ENCODE assay signal across 33 cellular contexts in genomic region chr16:20303012-20303411, GRCh38. TPM values are rescaled to one million over a fixed set of nuclear protein-coding genes. Genes with fewer than 3 reads are reported as not detected.
"Had no signal": no experiment of that assay in that cellular context is flagged by ENCODE, and none has a peak within 500 bp of the region (broad histone marks: within the 10 kb centered on the region; RNA-seq: fewer than 3 reads in every experiment).

No MANE protein-coding gene starts in this region.

- DNase-seq: activated CD4-positive, alpha-beta memory T cell treated with anti-CD3 and anti-CD28 coated beads, Interleukin-2, amount 10 ng/mL, durations not matched to agents 7 days and 5 days; activated CD4-positive, alpha-beta T cell treated with anti-CD3 and anti-CD28 coated beads for 1 hour; activated CD4-positive, alpha-beta T cell treated with anti-CD3 and anti-CD28 coated beads for 48 hours; activated CD4-positive, CD25-positive, alpha-beta regulatory T cell; activated CD8-positive, alpha-beta memory T cell treated with anti-CD3 and anti-CD28 coated beads for 24 hours; activated CD8-positive, alpha-beta memory T cell treated with anti-CD3 and anti-CD28 coated beads, Interleukin-2, amount 10 ng/mL, durations not matched to agents 7 days and 5 days; activated CD8-positive, alpha-beta memory T cell treated with anti-CD3 and anti-CD28 coated beads, Interleukin-2, amount 50 U/mL, for 48 hours; activated effector memory CD4-positive, alpha-beta T cell treated with Interleukin-2 at 50 U/mL for 16 hours; activated naive CD4-positive, alpha-beta T cell treated with anti-CD3 and anti-CD28 coated beads, Interleukin-2, amount 10 ng/mL, durations not matched to agents 7 days and 5 days; activated naive CD8-positive, alpha-beta T cell treated with anti-CD3 and anti-CD28 coated beads, Interleukin-2, amount 50 U/mL, for 24 hours; activated T-cell treated with anti-CD3 and anti-CD28 coated beads, Interleukin-2, amount 50 U/mL, for 48 hours; anterior cingulate cortex; caudate nucleus; cerebellar nuclear complex; NCI-H1048; NCI-H1105 treated with DMSO at 0.1 percent for 48 hours; NCI-H1436 treated with DMSO at 0.1 percent for 48 hours; NCI-H1694 treated with DMSO at 0.1 percent for 48 hours; NCI-H2029 treated with DMSO at 0.1 percent for 48 hours; NCI-H2107; NCI-H2171; NCI-H524; NCI-H69; NCI-H82; Right ventricle myocardium superior; SW 1271; T-helper 1 cell; T-helper 2 cell; T1000; WERI-Rb-1 had no signal

- H3K36me3 ChIP-seq: WERI-Rb-1 had no signal

- ATAC-seq: activated CD8-positive, alpha-beta memory T cell treated with anti-CD3 and anti-CD28 coated beads, Interleukin-2, amount 10 ng/mL, durations not matched to agents 7 days and 5 days; activated naive CD8-positive, alpha-beta T cell treated with anti-CD3 and anti-CD28 coated beads, Interleukin-2, amount 50 U/mL, for 24 hours had no signal

RNA-seq across cellular contexts. Expression of gene GP2, which starts 24.3 kb away (rescaled TPM):
- total RNA-seq: activated CD4-positive, alpha-beta memory T cell treated with anti-CD3 and anti-CD28 coated beads, Interleukin-2, amount 10 ng/mL, durations not matched to agents 7 days and 5 days; activated CD8-positive, alpha-beta memory T cell treated with anti-CD3 and anti-CD28 coated beads, Interleukin-2, amount 10 ng/mL, durations not matched to agents 7 days and 5 days; bronchial epithelial cell; M059J; OCI-LY7; Right ventricle myocardium superior had no signal

RNA-seq across cellular contexts. Expression of gene UMOD, which starts 49.5 kb away (rescaled TPM):
- total RNA-seq: activated CD4-positive, alpha-beta memory T cell treated with anti-CD3 and anti-CD28 coated beads, Interleukin-2, amount 10 ng/mL, durations not matched to agents 7 days and 5 days; activated CD8-positive, alpha-beta memory T cell treated with anti-CD3 and anti-CD28 coated beads, Interleukin-2, amount 10 ng/mL, durations not matched to agents 7 days and 5 days; bronchial epithelial cell; M059J; OCI-LY7; Right ventricle myocardium superior had no signal
